ENCODE assay signal across 20 cellular contexts in the genomic region with DNA sequence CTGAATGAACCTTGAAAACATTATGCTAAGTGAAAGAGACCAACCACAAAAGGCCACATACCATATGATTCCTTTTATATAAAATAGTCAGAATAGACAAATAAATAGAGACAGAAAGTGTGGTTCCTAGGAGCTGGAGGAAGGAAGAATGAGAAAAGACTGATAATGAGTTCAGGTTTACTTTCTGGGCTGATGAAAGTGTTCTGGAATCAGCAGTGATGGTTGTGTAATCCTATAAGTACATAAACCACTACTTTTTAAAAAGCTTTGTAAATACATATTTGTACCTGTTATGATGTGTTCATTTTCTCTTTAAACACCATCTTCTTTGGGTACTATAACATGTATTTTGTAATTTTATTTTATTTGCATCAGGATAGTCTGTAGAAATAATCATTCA. TPM values are rescaled to one million over a fixed set of nuclear protein-coding genes. Genes with fewer than 3 reads are reported as not detected.
"Had no signal": no experiment of that assay in that cellular context is flagged by ENCODE, and none has a peak within 500 bp of the region (broad histone marks: within the 10 kb centered on the region; RNA-seq: fewer than 3 reads in every experiment).

No MANE protein-coding gene starts in this region.

- H3K36me3 ChIP-seq: sigmoid colon, suprapubic skin, thyroid gland had no signal

- H3K4me3 Mint-ChIP-seq: immature natural killer cell; naive thymus-derived CD4-positive, alpha-beta T cell; nephron progenitor cell; stimulated activated effector memory CD8-positive, alpha-beta T cell treated with anti-CD3 and anti-CD28 coated beads, Interleukin-12 subunit alpha, Interleukin-12 subunit beta, amount 100 ng/mL, for 72 hours; type B pancreatic cell had no signal

- DNase-seq: effector CD4-positive, alpha-beta T cell; heart right ventricle; immature natural killer cell; left cardiac atrium; naive thymus-derived CD4-positive, alpha-beta T cell; nephron progenitor cell; psoas muscle; sigmoid colon; stimulated activated CD4-positive, alpha-beta T cell treated with anti-CD3 and anti-CD28 coated beads, Interleukin-12 subunit alpha, Interleukin-12 subunit beta, amount 100 ng/mL, for 4 hours; stimulated activated CD4-positive, alpha-beta T cell treated with anti-CD3 and anti-CD28 coated beads, Interleukin-2, amount 100 ng/mL, for 48 hours; stimulated activated naive CD8-positive, alpha-beta T cell treated with anti-CD3 and anti-CD28 coated beads, Interleukin-15, Interleukin-2, amounts not matched to agents 100 U/mL and 50 U/mL, for 24 hours; thyroid gland had no signal

- ATAC-seq: esophagus mucosa; heart right ventricle; left cardiac atrium; naive thymus-derived CD4-positive, alpha-beta T cell; psoas muscle; stimulated activated effector memory CD8-positive, alpha-beta T cell treated with anti-CD3 and anti-CD28 coated beads, Interleukin-12 subunit alpha, Interleukin-12 subunit beta, amount 100 ng/mL, for 72 hours; stimulated activated naive CD8-positive, alpha-beta T cell treated with anti-CD3 and anti-CD28 coated beads, Interleukin-15, Interleukin-2, amounts not matched to agents 100 U/mL and 50 U/mL, for 24 hours had no signal

- H3K36me3 Mint-ChIP-seq: immature natural killer cell; naive thymus-derived CD4-positive, alpha-beta T cell; stimulated activated effector memory CD8-positive, alpha-beta T cell treated with anti-CD3 and anti-CD28 coated beads, Interleukin-12 subunit alpha, Interleukin-12 subunit beta, amount 100 ng/mL, for 72 hours; type B pancreatic cell had no signal

- H3K4me3 ChIP-seq: coronary artery, heart right ventricle, psoas muscle, sigmoid colon, skin epidermis, suprapubic skin, thyroid gland had no signal

- H3K27ac Mint-ChIP-seq: immature natural killer cell; naive thymus-derived CD4-positive, alpha-beta T cell; nephron progenitor cell; stimulated activated effector memory CD8-positive, alpha-beta T cell treated with anti-CD3 and anti-CD28 coated beads, Interleukin-12 subunit alpha, Interleukin-12 subunit beta, amount 100 ng/mL, for 72 hours; type B pancreatic cell had no signal

- H3K27me3 Mint-ChIP-seq: naive thymus-derived CD4-positive, alpha-beta T cell; type B pancreatic cell had no signal

- H3K4me1 ChIP-seq: psoas muscle, sigmoid colon, thyroid gland had no signal

- H3K4me1 Mint-ChIP-seq: immature natural killer cell; stimulated activated effector memory CD8-positive, alpha-beta T cell treated with anti-CD3 and anti-CD28 coated beads, Interleukin-12 subunit alpha, Interleukin-12 subunit beta, amount 100 ng/mL, for 72 hours had no signal

- H3K27me3 ChIP-seq: sigmoid colon, suprapubic skin, thyroid gland had no signal

- H3K27ac ChIP-seq: coronary artery, heart right ventricle, psoas muscle, sigmoid colon, skin epidermis, suprapubic skin, thyroid gland had no signal

- H3K9me3 ChIP-seq: heart right ventricle, psoas muscle, sigmoid colon, suprapubic skin, thyroid gland had no signal

- H3K9me3 Mint-ChIP-seq: naive thymus-derived CD4-positive, alpha-beta T cell; nephron progenitor cell; stimulated activated effector memory CD8-positive, alpha-beta T cell treated with anti-CD3 and anti-CD28 coated beads, Interleukin-12 subunit alpha, Interleukin-12 subunit beta, amount 100 ng/mL, for 72 hours; type B pancreatic cell had no signal

RNA-seq across cellular contexts. Expression of gene PIR, which starts 20.6 kb away (rescaled TPM):
- total RNA-seq: mononuclear cell had no signal
- polyA plus RNA-seq: naive thymus-derived CD4-positive, alpha-beta T cell had no signal

RNA-seq across cellular contexts. Expression of gene BMX, which starts 28.1 kb away (rescaled TPM):
- total RNA-seq: fibroblast of lung; naive thymus-derived CD4-positive, alpha-beta T cell had no signal
- polyA plus RNA-seq: fibroblast of lung; immature natural killer cell; naive thymus-derived CD4-positive, alpha-beta T cell had no signal
